Comparison of ENCODE assay signal across 32 cellular contexts in genomic region chr19:22607653-22608430, GRCh38. TPM values are rescaled to one million over a fixed set of nuclear protein-coding genes. Genes with fewer than 3 reads are reported as not detected.
"Had no signal": no experiment of that assay in that cellular context is flagged by ENCODE, and none has a peak within 500 bp of the region (broad histone marks: within the 10 kb centered on the region; RNA-seq: fewer than 3 reads in every experiment).

No MANE protein-coding gene starts in this region.

- H3K4me3 Mint-ChIP-seq: activated B cell treated with CpG ODN at 0.5 μM for 24 hours; activated CD4-positive, alpha-beta memory T cell treated with anti-CD3 and anti-CD28 coated beads for 36 hours; activated CD4-positive, alpha-beta T cell treated with anti-CD3 and anti-CD28 coated beads for 36 hours; activated CD4-positive, alpha-beta T cell treated with anti-CD3 and anti-CD28 coated beads, Interleukin-2, amount 10 ng/mL, durations not matched to agents 24 days and 14 days; activated CD8-positive, alpha-beta memory T cell treated with anti-CD3 and anti-CD28 coated beads, Interleukin-2, amount 10 ng/mL, durations not matched to agents 7 days and 5 days; activated CD8-positive, alpha-beta T cell treated with anti-CD3 and anti-CD28 coated beads, Interleukin-2, amount 10 ng/mL, durations not matched to agents 7 days and 5 days; activated naive CD4-positive, alpha-beta T cell treated with anti-CD3 and anti-CD28 coated beads for 36 hours; activated naive CD4-positive, alpha-beta T cell treated with anti-CD3 and anti-CD28 coated beads, Interleukin-2, amount 50 U/mL, for 24 hours; activated naive CD8-positive, alpha-beta T cell treated with anti-CD3 and anti-CD28 coated beads for 36 hours; activated naive CD8-positive, alpha-beta T cell treated with anti-CD3 and anti-CD28 coated beads, Interleukin-2, amount 50 U/mL, for 24 hours; activated T-helper 1 cell treated with anti-CD3 and anti-CD28 coated beads, Interleukin-12 subunit alpha, Interleukin-12 subunit beta, Interleukin-2, Interleukin-4 antibody, amounts not matched to agents 30 ng/mL and 10 ng/mL and 1 ng/mL, durations not matched to agents 14 hours and 24 hours and 36 hours; T-helper 17 cell; T-helper 2 cell treated with Interferon-gamma antibody and Interleukin-4, amounts not matched to agents 5 μg/mL and 100 μg/mL, for 36 hours had no signal

- H3K4me3 ChIP-seq: adrenal gland, body of pancreas had no signal

- H3K36me3 Mint-ChIP-seq: activated CD4-positive, alpha-beta memory T cell treated with anti-CD3 and anti-CD28 coated beads for 36 hours; activated naive CD4-positive, alpha-beta T cell treated with anti-CD3 and anti-CD28 coated beads, Interleukin-2, amount 50 U/mL, for 24 hours; activated naive CD8-positive, alpha-beta T cell treated with anti-CD3 and anti-CD28 coated beads for 36 hours had no signal

- ATAC-seq: activated CD4-positive, alpha-beta T cell treated with anti-CD3 and anti-CD28 coated beads for 36 hours; activated CD8-positive, alpha-beta memory T cell treated with anti-CD3 and anti-CD28 coated beads, Interleukin-2, amount 10 ng/mL, durations not matched to agents 7 days and 5 days; activated CD8-positive, alpha-beta T cell treated with anti-CD3 and anti-CD28 coated beads, Interleukin-2, amount 10 ng/mL, durations not matched to agents 7 days and 5 days; activated naive CD8-positive, alpha-beta T cell treated with anti-CD3 and anti-CD28 coated beads, Interleukin-2, amount 50 U/mL, for 24 hours; body of pancreas; T-helper 17 cell had no signal

- H3K27ac ChIP-seq: adrenal gland, body of pancreas, epithelial cell of prostate, WERI-Rb-1 had no signal

- H3K27ac Mint-ChIP-seq: activated B cell treated with CpG ODN at 0.5 μM for 24 hours; activated CD4-positive, alpha-beta memory T cell treated with anti-CD3 and anti-CD28 coated beads for 36 hours; activated CD4-positive, alpha-beta T cell treated with anti-CD3 and anti-CD28 coated beads for 36 hours; activated CD4-positive, alpha-beta T cell treated with anti-CD3 and anti-CD28 coated beads, Interleukin-2, amount 10 ng/mL, durations not matched to agents 24 days and 14 days; activated CD8-positive, alpha-beta memory T cell treated with anti-CD3 and anti-CD28 coated beads, Interleukin-2, amount 10 ng/mL, durations not matched to agents 7 days and 5 days; activated CD8-positive, alpha-beta T cell treated with anti-CD3 and anti-CD28 coated beads, Interleukin-2, amount 10 ng/mL, durations not matched to agents 7 days and 5 days; activated naive CD4-positive, alpha-beta T cell treated with anti-CD3 and anti-CD28 coated beads for 36 hours; activated naive CD4-positive, alpha-beta T cell treated with anti-CD3 and anti-CD28 coated beads, Interleukin-2, amount 50 U/mL, for 24 hours; activated naive CD8-positive, alpha-beta T cell treated with anti-CD3 and anti-CD28 coated beads for 36 hours; activated naive CD8-positive, alpha-beta T cell treated with anti-CD3 and anti-CD28 coated beads, Interleukin-2, amount 50 U/mL, for 24 hours; activated T-helper 1 cell treated with anti-CD3 and anti-CD28 coated beads, Interleukin-12 subunit alpha, Interleukin-12 subunit beta, Interleukin-2, Interleukin-4 antibody, amounts not matched to agents 30 ng/mL and 10 ng/mL and 1 ng/mL, durations not matched to agents 14 hours and 24 hours and 36 hours; activated T-helper 2 cell treated with anti-CD3 and anti-CD28 coated beads, Interferon-gamma antibody, Interleukin-2, Interleukin-4, amounts not matched to agents 10 μg/mL and 5 μg/mL and 100 μg/mL, durations not matched to agents 14 hours and 24 hours and 36 hours; T-helper 17 cell; T-helper 2 cell treated with Interferon-gamma antibody and Interleukin-4, amounts not matched to agents 5 μg/mL and 100 μg/mL, for 36 hours had no signal

- H3K27me3 ChIP-seq: adrenal gland, body of pancreas had no signal

- H3K27me3 Mint-ChIP-seq: activated B cell treated with CpG ODN at 0.5 μM for 24 hours; activated CD4-positive, alpha-beta memory T cell treated with anti-CD3 and anti-CD28 coated beads for 36 hours; activated CD4-positive, alpha-beta T cell treated with anti-CD3 and anti-CD28 coated beads, Interleukin-2, amount 10 ng/mL, durations not matched to agents 24 days and 14 days; activated CD8-positive, alpha-beta memory T cell treated with anti-CD3 and anti-CD28 coated beads, Interleukin-2, amount 10 ng/mL, durations not matched to agents 7 days and 5 days; activated naive CD4-positive, alpha-beta T cell treated with anti-CD3 and anti-CD28 coated beads, Interleukin-2, amount 50 U/mL, for 24 hours; activated naive CD8-positive, alpha-beta T cell treated with anti-CD3 and anti-CD28 coated beads for 36 hours; activated naive CD8-positive, alpha-beta T cell treated with anti-CD3 and anti-CD28 coated beads, Interleukin-2, amount 50 U/mL, for 24 hours; T-helper 17 cell had no signal

- H3K9me3 ChIP-seq: adrenal gland, body of pancreas had no signal

- H3K36me3 ChIP-seq: adrenal gland, WERI-Rb-1 had no signal

- H3K4me1 Mint-ChIP-seq: activated B cell treated with CpG ODN at 0.5 μM for 24 hours; activated CD4-positive, alpha-beta T cell treated with anti-CD3 and anti-CD28 coated beads for 36 hours; activated CD4-positive, alpha-beta T cell treated with anti-CD3 and anti-CD28 coated beads, Interleukin-2, amount 10 ng/mL, durations not matched to agents 24 days and 14 days; activated CD8-positive, alpha-beta memory T cell treated with anti-CD3 and anti-CD28 coated beads, Interleukin-2, amount 10 ng/mL, durations not matched to agents 7 days and 5 days; activated naive CD4-positive, alpha-beta T cell treated with anti-CD3 and anti-CD28 coated beads, Interleukin-2, amount 50 U/mL, for 24 hours; activated naive CD8-positive, alpha-beta T cell treated with anti-CD3 and anti-CD28 coated beads for 36 hours; activated naive CD8-positive, alpha-beta T cell treated with anti-CD3 and anti-CD28 coated beads, Interleukin-2, amount 50 U/mL, for 24 hours; T-helper 17 cell had no signal

- H3K4me1 ChIP-seq: adrenal gland, body of pancreas had no signal

- DNase-seq: activated B cell treated with CpG ODN at 0.5 μM for 24 hours; activated CD4-positive, alpha-beta memory T cell treated with anti-CD3 and anti-CD28 coated beads for 36 hours; activated CD4-positive, alpha-beta T cell treated with anti-CD3 and anti-CD28 coated beads for 36 hours; activated CD4-positive, alpha-beta T cell treated with anti-CD3 and anti-CD28 coated beads, Interleukin-2, amount 10 ng/mL, durations not matched to agents 24 days and 14 days; activated CD4-positive, CD25-positive, alpha-beta regulatory T cell treated with anti-CD3 and anti-CD28 coated beads, Interleukin-2, amount 50 U/mL, for 72 hours; activated CD8-positive, alpha-beta memory T cell treated with anti-CD3 and anti-CD28 coated beads, Interleukin-2, amount 10 ng/mL, durations not matched to agents 7 days and 5 days; activated CD8-positive, alpha-beta memory T cell treated with anti-CD3 and anti-CD28 coated beads, Interleukin-2, amount 50 U/mL, for 4 hours; activated CD8-positive, alpha-beta T cell treated with anti-CD3 and anti-CD28 coated beads, Interleukin-2, amount 10 ng/mL, durations not matched to agents 7 days and 5 days; activated effector memory CD4-positive, alpha-beta T cell treated with anti-CD3 and anti-CD28 coated beads, Interleukin-2, amount 50 U/mL, for 16 hours; activated naive CD4-positive, alpha-beta T cell treated with anti-CD3 and anti-CD28 coated beads for 36 hours; activated naive CD8-positive, alpha-beta T cell treated with anti-CD3 and anti-CD28 coated beads for 36 hours; activated naive CD8-positive, alpha-beta T cell treated with anti-CD3 and anti-CD28 coated beads, Interleukin-2, amount 50 U/mL, for 24 hours; activated T-cell treated with anti-CD3 and anti-CD28 coated beads, Interleukin-2, amount 50 U/mL, for 1 hour; activated T-cell treated with anti-CD3 and anti-CD28 coated beads, Interleukin-2, amount 50 U/mL, for 48 hours; adrenal gland; amygdala; aorta; body of pancreas; caudate nucleus; effector CD8-positive, alpha-beta T cell; foreskin fibroblast; T-helper 1 cell; T-helper 17 cell; T1000; WERI-Rb-1 had no signal

RNA-seq across cellular contexts. Expression of gene ZNF492, which starts 26.3 kb away (rescaled TPM):
- total RNA-seq: chondrocyte, endothelial cell of umbilical vein had no signal
